ENCODE assay signal across 17 cellular contexts in genomic region chr6:68158256-68158655, GRCh38.
DNase-seq lines count a peak whose midpoint lies in the region; ATAC-seq lines count a peak whose summit lies in the region.
"Had no signal": no experiment of that assay in that cellular context is flagged by ENCODE, and none has a peak within 500 bp of the region (broad histone marks: within the 10 kb centered on the region; RNA-seq: fewer than 3 reads in every experiment).

No MANE protein-coding gene starts in this region.

- peaks cover 0 to 1% (median 0%) of the 10 kb centered on the region in 5 donors for H3K27me3 Mint-ChIP-seq in naive thymus-derived CD8-positive, alpha-beta T cell
- H3K27me3 Mint-ChIP-seq: activated CD8-positive, alpha-beta memory T cell treated with anti-CD3 and anti-CD28 coated beads, Interleukin-2, amount 10 ng/mL, durations not matched to agents 7 days and 5 days had no signal

- ATAC-seq in GM18511 (IDR thresholded peaks at IDR 0.05; ENCODE audit: unreplicated experiment) (peak; percentile 89), GM21381 (IDR thresholded peaks at IDR 0.05; ENCODE audit: unreplicated experiment) (peak; percentile 54), HG02973 (IDR thresholded peaks at IDR 0.05; ENCODE audit: unreplicated experiment) (peak; percentile 93), HG03521 (IDR thresholded peaks at IDR 0.05; ENCODE audit: unreplicated experiment) (peak; percentile 79), GM21528 (IDR thresholded peaks at IDR 0.05; ENCODE audit: low FRiP score, unreplicated experiment) (no peak)
- no peak for ATAC-seq in activated CD4-positive, CD25-positive, alpha-beta regulatory T cell treated with anti-CD3 and anti-CD28 coated beads, Interleukin-2, amount 50 U/mL, for 24 hours
- ATAC-seq in naive thymus-derived CD8-positive, alpha-beta T cell: no peak
- ATAC-seq: activated CD8-positive, alpha-beta memory T cell treated with anti-CD3 and anti-CD28 coated beads, Interleukin-2, amount 10 ng/mL, durations not matched to agents 7 days and 5 days; Panc1 had no signal

- no peaks in the 10 kb centered on the region for H3K36me3 Mint-ChIP-seq in naive thymus-derived CD8-positive, alpha-beta T cell
- H3K36me3 Mint-ChIP-seq: activated CD8-positive, alpha-beta memory T cell treated with anti-CD3 and anti-CD28 coated beads, Interleukin-2, amount 10 ng/mL, durations not matched to agents 7 days and 5 days had no signal

- no peaks in the 10 kb centered on the region for H3K4me1 Mint-ChIP-seq in naive thymus-derived CD8-positive, alpha-beta T cell
- H3K4me1 Mint-ChIP-seq: activated CD8-positive, alpha-beta memory T cell treated with anti-CD3 and anti-CD28 coated beads, Interleukin-2, amount 10 ng/mL, durations not matched to agents 7 days and 5 days; nephron progenitor cell had no signal

- no peak overlapping the region for H3K27ac Mint-ChIP-seq in naive thymus-derived CD8-positive, alpha-beta T cell
- H3K27ac Mint-ChIP-seq: activated CD8-positive, alpha-beta memory T cell treated with anti-CD3 and anti-CD28 coated beads, Interleukin-2, amount 10 ng/mL, durations not matched to agents 7 days and 5 days; nephron progenitor cell had no signal

- no peak for DNase-seq in occipital lobe (lab: John Stamatoyannopoulos, UW)
- DNase-seq in naive thymus-derived CD8-positive, alpha-beta T cell: no peak
- DNase-seq: activated CD8-positive, alpha-beta memory T cell treated with anti-CD3 and anti-CD28 coated beads, Interleukin-2, amount 10 ng/mL, durations not matched to agents 7 days and 5 days; activated naive CD4-positive, alpha-beta T cell treated with anti-CD3 and anti-CD28 coated beads, Interleukin-2, amount 50 U/mL, for 16 hours; Calu3; effector CD4-positive, alpha-beta T cell; GF-D8; IMR-90; nephron progenitor cell; trophoblast cell had no signal

- H3K9me3 Mint-ChIP-seq in naive thymus-derived CD8-positive, alpha-beta T cell: peaks cover 0 to 15% (median 12%) of the 10 kb centered on the region in 9 donors

- H3K4me3 Mint-ChIP-seq in naive thymus-derived CD8-positive, alpha-beta T cell: no peak overlapping the region
- H3K4me3 Mint-ChIP-seq: activated CD8-positive, alpha-beta memory T cell treated with anti-CD3 and anti-CD28 coated beads, Interleukin-2, amount 10 ng/mL, durations not matched to agents 7 days and 5 days; nephron progenitor cell had no signal

- POLR2A ChIA-PET in naive thymus-derived CD8-positive, alpha-beta T cell (lab: Charles Lee): no interaction called here

Comparison
In these comparisons a context has a peak if more than half of its experiments do, and no peak if none do; other contexts are left out.
1. ATAC-seq: peak in GM18511 (single experiment), GM21381 (single experiment), HG02973 (single experiment) and HG03521 (single experiment); none in activated CD4-positive, CD25-positive, alpha-beta regulatory T cell treated with anti-CD3 and anti-CD28 coated beads, Interleukin-2, amount 50 U/mL, for 24 hours (0 of 2), naive thymus-derived CD8-positive, alpha-beta T cell (0 of 2) and GM21528 (single experiment).